21 cellular contexts compared by ENCODE assay signal in genomic region chr11:131079036-131079435, GRCh38.
"Had no signal": no experiment of that assay in that cellular context is flagged by ENCODE, and none has a peak within 500 bp of the region (broad histone marks: within the 10 kb centered on the region; RNA-seq: fewer than 3 reads in every experiment).

No MANE protein-coding gene starts in this region.

- H3K9me3 ChIP-seq: psoas muscle, right lobe of liver, tibial nerve, upper lobe of right lung, vagina had no signal

- H3K4me3 ChIP-seq: esophagus muscularis mucosa, hepatocyte, lung, psoas muscle, right lobe of liver, tibial nerve, upper lobe of right lung, vagina had no signal

- H3K27ac ChIP-seq: epithelial cell of prostate, esophagus muscularis mucosa, hepatocyte, psoas muscle, right lobe of liver, tibial nerve, upper lobe of right lung, vagina had no signal

- DNase-seq: effector memory CD4-positive, alpha-beta T cell; foreskin melanocyte; left colon; left ventricle myocardium superior; naive thymus-derived CD4-positive, alpha-beta T cell; nephron progenitor cell; psoas muscle; retina; right lobe of liver; stimulated activated CD4-positive, alpha-beta T cell treated with anti-CD3 and anti-CD28 coated beads, Interleukin-4, amount 100 ng/mL, for 1 hour; stimulated activated CD8-positive, alpha-beta memory T cell treated with anti-CD3 and anti-CD28 coated beads, Interleukin-4, amount 100 ng/mL, for 48 hours; stimulated activated naive CD8-positive, alpha-beta T cell treated with anti-CD3 and anti-CD28 coated beads, Interleukin-15, Interleukin-2, amounts not matched to agents 100 U/mL and 50 U/mL, for 24 hours; upper lobe of right lung had no signal

- H3K4me1 ChIP-seq: esophagus muscularis mucosa, psoas muscle, right lobe of liver, tibial nerve, upper lobe of right lung, vagina had no signal

- ATAC-seq: left colon; left ventricle myocardium superior; naive thymus-derived CD4-positive, alpha-beta T cell; psoas muscle; right lobe of liver; stimulated activated effector memory CD8-positive, alpha-beta T cell treated with anti-CD3 and anti-CD28 coated beads, Interleukin-12 subunit alpha, Interleukin-12 subunit beta, amount 100 ng/mL, for 72 hours; stimulated activated naive CD8-positive, alpha-beta T cell treated with anti-CD3 and anti-CD28 coated beads, Interleukin-15, Interleukin-2, amounts not matched to agents 100 U/mL and 50 U/mL, for 24 hours; upper lobe of right lung had no signal

- H3K36me3 ChIP-seq: esophagus muscularis mucosa, right lobe of liver, tibial nerve, upper lobe of right lung, vagina had no signal

- FAIRE-seq: endometrium had no signal
